1 cellular context compared by ENCODE assay signal in the genomic region with DNA sequence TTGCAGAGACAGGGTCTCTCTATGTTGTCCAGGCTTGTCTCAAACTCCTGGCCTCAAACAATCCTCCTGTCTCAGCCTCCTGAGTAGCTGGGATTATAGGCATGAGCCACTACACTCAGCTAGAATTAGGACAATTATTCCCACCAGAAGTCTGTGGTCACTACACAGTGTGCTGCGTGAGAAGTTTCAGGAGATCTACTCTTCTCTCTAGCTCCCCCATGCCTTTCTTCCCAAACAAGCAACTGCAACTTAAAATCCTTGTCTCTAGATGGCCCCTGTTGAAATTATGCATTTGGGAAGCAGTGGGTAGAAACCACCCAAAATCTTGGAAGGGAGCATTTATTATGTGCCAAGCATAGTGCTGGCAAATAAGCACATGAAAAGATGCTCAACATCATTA.
TF ChIP-seq lines count a peak whose summit lies in the region.

No MANE protein-coding gene starts in this region.

TF ChIP-seq in endothelial cell of umbilical vein, 7 proteins besides CTCF, POLR2A, EP300 and RAD21:
- no peak for TF ChIP-seq EZH2 (IDR thresholded peaks at IDR 0.05; ENCODE audit: borderline replicate concordance, low read depth, low read length, severe bottlenecking)
- no peak for TF ChIP-seq MYC (IDR thresholded peaks at IDR 0.05; ENCODE audit: low read depth, low read length)
- no peak for TF ChIP-seq JUN (IDR thresholded peaks at IDR 0.05; ENCODE audit: borderline replicate concordance, insufficient read depth, insufficient read length, low read depth)
- TF ChIP-seq FOS (IDR thresholded peaks at IDR 0.05; ENCODE audit: borderline replicate concordance, insufficient read depth, low read length), result no peak
- TF ChIP-seq, protein P1, sequence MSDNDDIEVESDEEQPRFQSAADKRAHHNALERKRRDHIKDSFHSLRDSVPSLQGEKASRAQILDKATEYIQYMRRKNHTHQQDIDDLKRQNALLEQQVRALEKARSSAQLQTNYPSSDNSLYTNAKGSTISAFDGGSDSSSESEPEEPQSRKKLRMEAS (IDR thresholded peaks at IDR 0.05; ENCODE audit: insufficient read depth, insufficient read length), result no peak
- TF ChIP-seq GATA2 (IDR thresholded peaks at IDR 0.05; ENCODE audit: insufficient read depth, insufficient read length, low read depth, low read length), result no peak
- no peak for TF ChIP-seq POLR2AphosphoS5 (IDR thresholded peaks at IDR 0.05; ENCODE audit: insufficient read depth, low read depth, low read length)
TF ChIP-seq in endothelial cell of umbilical vein: peak in this region for 0.
